Comparison of ENCODE assay signal across 23 cellular contexts in genomic region chr6:5045417-5045816, GRCh38.
"Had no signal": no experiment of that assay in that cellular context is flagged by ENCODE, and none has a peak within 500 bp of the region (broad histone marks: within the 10 kb centered on the region; RNA-seq: fewer than 3 reads in every experiment).

No MANE protein-coding gene starts in this region.

- FAIRE-seq: RCC 7860 had no signal

- H3K9me3 ChIP-seq: breast epithelium had no signal

- H3K27me3 ChIP-seq: breast epithelium had no signal

- H3K4me3 ChIP-seq: breast epithelium had no signal

- H3K9ac ChIP-seq: KMS-11 had no signal

- H3K36me3 ChIP-seq: breast epithelium had no signal

- ATAC-seq: activated CD8-positive, alpha-beta T cell treated with anti-CD3 and anti-CD28 coated beads, Interleukin-2, amount 10 ng/mL, durations not matched to agents 7 days and 5 days; WTC11 had no signal

- H3K27ac ChIP-seq: breast epithelium, KMS-11 had no signal

- H3K4me2 ChIP-seq: KMS-11 had no signal

- H3K4me1 ChIP-seq: breast epithelium had no signal

- DNase-seq: activated CD4-positive, alpha-beta T cell treated with anti-CD3 and anti-CD28 coated beads for 48 hours; activated CD4-positive, alpha-beta T cell treated with anti-CD3 and anti-CD28 coated beads, Interleukin-2, amount 50 U/mL, for 4 hours; activated CD4-positive, CD25-positive, alpha-beta regulatory T cell treated with anti-CD3 and anti-CD28 coated beads, Interleukin-2, amount 50 U/mL, for 72 hours; activated CD8-positive, alpha-beta memory T cell treated with anti-CD3 and anti-CD28 coated beads, Interleukin-2, amount 50 U/mL, for 48 hours; activated CD8-positive, alpha-beta T cell treated with anti-CD3 and anti-CD28 coated beads, Interleukin-2, amount 10 ng/mL, durations not matched to agents 7 days and 5 days; activated T-cell treated with anti-CD3 and anti-CD28 coated beads, Interleukin-2, amount 50 U/mL, for 1 hour; aorta; caudate nucleus; NCI-H1092 treated with DMSO at 0.1 percent for 48 hours; NCI-H1417 treated with DMSO at 0.1 percent for 48 hours; NCI-H1694; NCI-H2029; NCI-H2107; NCI-H2171 treated with DMSO at 0.1 percent for 48 hours; NCI-H226; NCI-H69; NK-92 treated with Interleukin-12 subunit alpha and Interleukin-12 subunit beta, amount 100 ng/mL, for 24 hours; OCI-M1; SHP77 had no signal
